Comparison of ENCODE assay signal across 11 cellular contexts in the genomic region with DNA sequence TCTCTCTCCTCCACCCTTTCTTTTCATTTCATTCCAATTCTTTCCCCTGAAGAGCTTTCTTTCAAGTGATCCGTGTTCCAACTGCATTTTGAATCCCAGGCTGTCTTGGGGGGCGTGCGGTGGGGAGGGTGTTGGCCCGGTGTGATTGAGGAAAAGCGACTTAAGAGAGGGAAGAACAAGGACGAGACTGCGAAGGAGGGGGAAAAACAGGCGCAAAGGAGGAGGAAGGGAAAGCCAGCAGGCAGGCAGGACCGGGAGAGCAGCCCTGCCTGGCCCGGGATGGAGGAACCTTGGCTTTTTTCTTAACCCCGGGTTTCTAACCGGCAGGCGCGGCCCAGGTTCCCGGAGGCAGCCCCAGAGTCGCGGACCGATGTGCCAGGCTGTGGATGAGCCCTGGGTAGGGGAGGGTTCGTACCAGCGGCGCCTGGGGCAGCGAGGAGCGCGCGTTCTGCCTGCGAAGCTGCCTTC. TPM values are rescaled to one million over a fixed set of nuclear protein-coding genes. Genes with fewer than 3 reads are reported as not detected.
DNase-seq lines count a peak whose midpoint lies in the region; ATAC-seq, FAIRE-seq and TF ChIP-seq lines count a peak whose summit lies in the region.
"Had no signal": no experiment of that assay in that cellular context is flagged by ENCODE, and none has a peak within 500 bp of the region (broad histone marks: within the 10 kb centered on the region; RNA-seq: fewer than 3 reads in every experiment).

No MANE protein-coding gene starts in this region.

- peak overlapping the region; percentile 84 for H3K27ac Mint-ChIP-seq in glutamatergic neuron (ENCODE audit: unreplicated experiment)
- H3K27ac Mint-ChIP-seq: progenitor cell of endocrine pancreas had no signal

- intact Hi-C loops in left ventricle myocardium inferior (cut with micrococcal nuclease) (no loop called here), Right ventricle myocardium superior (cut with DNase I) (no loop called here)

- H3K9me3 ChIP-seq in left ventricle myocardium inferior (replicated peaks) (no peaks in the 10 kb centered on the region), HUES64 (ENCODE audit: insufficient read depth, low read depth, low read length) (no peaks in the 10 kb centered on the region; the same call in 1 of the 2 replicates)
- H3K9me3 ChIP-seq: testis had no signal

- no peak overlapping the region for H3K9ac ChIP-seq in HUES64 (ENCODE audit: low read depth, low read length)

- peaks cover 27% of the 10 kb centered on the region for H3K27me3 Mint-ChIP-seq in glutamatergic neuron (ENCODE audit: unreplicated experiment)

- H3K4me1 Mint-ChIP-seq in glutamatergic neuron (ENCODE audit: low read depth, unreplicated experiment), result peaks cover 17% of the 10 kb centered on the region

- H3K27me3 ChIP-seq in left ventricle myocardium inferior (ENCODE audit: low read depth), result peaks cover 100% of the 10 kb centered on the region
- peaks cover 100% of the 10 kb centered on the region for H3K27me3 ChIP-seq in HUES64 (ENCODE audit: insufficient read depth, low read length)
- H3K27me3 ChIP-seq: testis had no signal

- no peak for DNase-seq in left ventricle myocardium inferior
- DNase-seq in Right ventricle myocardium superior, result no peak
- peak; percentile 48 for DNase-seq in glutamatergic neuron
- DNase-seq in urothelium cell line (ENCODE audit: low spot score), result peak; percentile 62
- no peak for DNase-seq in NCI-H187 treated with DMSO at 0.1 percent for 48 hours (lab: John Stamatoyannopoulos, UW)
- DNase-seq: stimulated activated CD4-positive, alpha-beta T cell treated with anti-CD3 and anti-CD28 coated beads, Interleukin-4, amount 100 ng/mL, for 24 hours; T-helper 9 cell; testis had no signal

- H3K4me3 Mint-ChIP-seq in glutamatergic neuron (ENCODE audit: unreplicated experiment), result peak overlapping the region; percentile 96

- no peak overlapping the region for H3K27ac ChIP-seq in left ventricle myocardium inferior (replicated peaks)
- no peak overlapping the region for H3K27ac ChIP-seq in HUES64 (ENCODE audit: low read depth, low read length)
- H3K27ac ChIP-seq: testis had no signal

- peak overlapping the region; percentile 66 for H3K4me3 ChIP-seq in left ventricle myocardium inferior
- peak overlapping the region; percentile 45 for H3K4me3 ChIP-seq in HUES64 (ENCODE audit: low read length)

- no peaks in the 10 kb centered on the region for H3K36me3 Mint-ChIP-seq in glutamatergic neuron (ENCODE audit: unreplicated experiment)

- H3K36me3 ChIP-seq in left ventricle myocardium inferior (no peaks in the 10 kb centered on the region), HUES64 (ENCODE audit: insufficient read depth, low read length) (no peaks in the 10 kb centered on the region)

- 1% methylated on average over 26 of the region's 26 CpGs for WGBS in HUES64

- H3K9me3 Mint-ChIP-seq in glutamatergic neuron (ENCODE audit: unreplicated experiment), result peaks cover 13% of the 10 kb centered on the region

- H3K4me1 ChIP-seq in left ventricle myocardium inferior (peaks cover 53% of the 10 kb centered on the region), HUES64 (ENCODE audit: insufficient read depth, low read length) (peaks cover 16% of the 10 kb centered on the region)

- ATAC-seq in Right ventricle myocardium superior (ENCODE audit: poor library complexity), result no peak
- ATAC-seq in GM21423 (IDR thresholded peaks at IDR 0.05; ENCODE audit: unreplicated experiment), result no peak

- peak; percentile 81 for FAIRE-seq in urothelium cell line (lab: Jason Lieb, UNC)

- TF ChIP-seq CTCF in left ventricle myocardium inferior (IDR thresholded peaks at IDR 0.05; ENCODE audit: borderline replicate concordance) (no peak), glutamatergic neuron (IDR thresholded peaks at IDR 0.05; ENCODE audit: partially characterized antibody, unreplicated experiment) (no peak)

RNA-seq across cellular contexts. Expression of a gene that starts 1.3 kb away (rescaled TPM):
- total RNA-seq in left ventricle myocardium inferior, result 0.19 TPM
- not detected for total RNA-seq in Right ventricle myocardium superior
- 0.10 TPM for polyA plus RNA-seq in HUES64 (2013, experiment 1 of 2)
- polyA plus RNA-seq in HUES64 (2013, experiment 2 of 2), result 0.51 TPM
- total RNA-seq in glutamatergic neuron (ENCODE audit: unreplicated experiment), result 16.9 TPM
- total RNA-seq: progenitor cell of endocrine pancreas had no signal

Comparison
In these comparisons a context has a peak if more than half of its experiments do, and no peak if none do; other contexts are left out.
1. DNase-seq: peak in glutamatergic neuron (single experiment) and urothelium cell line (single experiment); none in left ventricle myocardium inferior (single experiment), Right ventricle myocardium superior (single experiment) and NCI-H187 treated with DMSO at 0.1 percent for 48 hours (single experiment).
2. RNA of a gene that starts 1.3 kb away (total RNA-seq): 16.9 TPM in glutamatergic neuron (single experiment); 0.19 TPM in left ventricle myocardium inferior (single experiment) and not detected in Right ventricle myocardium superior (single experiment); every median in the first group is over 10 times any median in the second.